11 cellular contexts compared by ENCODE assay signal in genomic region chrX:29107231-29107630, GRCh38.
"Had no signal": no experiment of that assay in that cellular context is flagged by ENCODE, and none has a peak within 500 bp of the region (broad histone marks: within the 10 kb centered on the region; RNA-seq: fewer than 3 reads in every experiment).

No MANE protein-coding gene starts in this region.

- H3K9me3 Mint-ChIP-seq: GM23338, HFFc6 had no signal

- H3K27ac ChIP-seq: GM23248 had no signal

- H2AFZ ChIP-seq: GM23248, GM23338 had no signal

- ATAC-seq: GM23338, HCT116 had no signal

- H3K4me3 ChIP-seq: GM23248, GM23338, HAP-1 had no signal

- H3K4me2 ChIP-seq: GM23338 had no signal

- H3K4me3 Mint-ChIP-seq: GM23338, H9, HFFc6 had no signal

- DNase-seq: GM23248, GOT3, H7, H9, HCEC 1CT, HFFc6 had no signal

- FAIRE-seq: H1, H54 had no signal

- H3K36me3 ChIP-seq: HAP-1 had no signal

- H3K27ac Mint-ChIP-seq: GM23338, H9, HFFc6 had no signal

- H3K9ac ChIP-seq: GM23248 had no signal
